In the genomic region with DNA sequence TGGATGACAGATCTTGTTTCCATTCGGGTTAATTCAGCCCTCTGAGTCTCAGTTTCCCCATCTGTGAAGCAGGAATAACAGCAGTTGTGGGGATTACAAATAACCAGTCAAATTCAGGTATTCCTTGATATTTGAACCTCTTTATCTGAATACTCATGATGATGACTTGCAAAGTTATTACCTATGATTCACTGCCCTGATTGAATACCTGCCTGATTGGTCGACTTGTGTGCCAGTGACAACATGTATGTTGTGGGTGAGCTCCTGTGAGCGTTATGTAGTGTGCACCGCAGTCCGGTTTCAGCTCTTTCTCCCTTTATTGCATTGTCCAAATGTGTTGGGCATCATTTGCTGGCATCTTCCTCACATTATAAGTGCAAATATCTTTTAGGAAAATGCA, we compare ENCODE assay signal across 32 cellular contexts. TPM values are rescaled to one million over a fixed set of nuclear protein-coding genes. Genes with fewer than 3 reads are reported as not detected.
DNase-seq lines count a peak whose midpoint lies in the region; ATAC-seq, FAIRE-seq and TF ChIP-seq lines count a peak whose summit lies in the region.
"Had no signal": no experiment of that assay in that cellular context is flagged by ENCODE, and none has a peak within 500 bp of the region (broad histone marks: within the 10 kb centered on the region; RNA-seq: fewer than 3 reads in every experiment).

No MANE protein-coding gene starts in this region.

- no peak for TF ChIP-seq RAD21 in A549 (conservative IDR thresholded peaks at IDR 0.05 in 1 of 2, IDR thresholded peaks at IDR 0.05 in 1 of 2)

- TF ChIP-seq EP300 in A549 (IDR thresholded peaks at IDR 0.05), result no peak

- DNase-seq in A549 (ENCODE audit: low read depth in 1 of 2, low spot score in 1 of 2), result no peak
- peak; percentile 74 for DNase-seq in RWPE1 (ENCODE audit: low spot score)
- no peak for DNase-seq in esophagus squamous epithelium (lab: John Stamatoyannopoulos, UW)
- DNase-seq in NCI-H1417 treated with DMSO at 0.1 percent for 48 hours (lab: John Stamatoyannopoulos, UW), result no peak
- no peak for DNase-seq in activated CD8-positive, alpha-beta memory T cell treated with anti-CD3 and anti-CD28 coated beads, Interleukin-2, amount 50 U/mL, for 48 hours
- DNase-seq in activated CD4-positive, alpha-beta T cell treated with anti-CD3 and anti-CD28 coated beads, Interleukin-2, amount 50 U/mL, for 4 hours, result no peak
- DNase-seq: activated CD4-positive, alpha-beta T cell treated with anti-CD3 and anti-CD28 coated beads, Interleukin-2, amount 10 ng/mL, durations not matched to agents 7 days and 5 days; CD8-positive, alpha-beta memory T cell; cerebellar nuclear complex; foreskin melanocyte; GOT3; hippocampal formation; mucosa of descending colon; NCI-H1417; NCI-H2081 treated with DMSO at 0.1 percent for 48 hours; NK-92 treated with Interleukin-12 subunit alpha and Interleukin-12 subunit beta, amount 100 ng/mL, for 24 hours; spleen; stimulated activated CD4-positive, alpha-beta T cell treated with anti-CD3 and anti-CD28 coated beads, Interleukin-4, amount 100 ng/mL, for 1 hour; stimulated activated naive CD4-positive, alpha-beta T cell; T-helper 17 cell; testis; uterus had no signal

- no peak for FAIRE-seq in A549 (lab: Jason Lieb, UNC)
- FAIRE-seq: A204.1, G401.6 had no signal

- WGBS in A549 (ENCODE audit: missing lambda C conversion rate), result 62% methylated on average over 5 of the region's 5 CpGs
- WGBS in esophagus squamous epithelium, 2 donors, result 32 to 35% methylated on average over 5 of the region's 5 CpGs

- H3K4me3 ChIP-seq in A549, result no peak overlapping the region
- H3K4me3 ChIP-seq in esophagus squamous epithelium, result no peak overlapping the region
- H3K4me3 ChIP-seq: mucosa of descending colon, right atrium auricular region, spleen, testis, uterus had no signal

- peaks cover 22% of the 10 kb centered on the region for H3K4me1 ChIP-seq in A549
- H3K4me1 ChIP-seq in esophagus squamous epithelium, result peaks cover 0 to 46% (median 9%) of the 10 kb centered on the region in 3 donors
- H3K4me1 ChIP-seq: right atrium auricular region, uterus had no signal

- H3K36me3 ChIP-seq in esophagus squamous epithelium, result no peaks in the 10 kb centered on the region
- H3K36me3 ChIP-seq: right atrium auricular region, spleen, uterus had no signal

- H3K9me3 ChIP-seq in A549, result no peaks in the 10 kb centered on the region
- H3K9me3 ChIP-seq in esophagus squamous epithelium, result no peaks in the 10 kb centered on the region
- H3K9me3 ChIP-seq: mucosa of descending colon, right atrium auricular region, spleen, testis, uterus had no signal

- peak overlapping the region; percentile 55 for H3K4me2 ChIP-seq in A549

- TF ChIP-seq POLR2A in A549 (IDR thresholded peaks at IDR 0.05; ENCODE audit: low read length) (no peak), esophagus squamous epithelium (IDR thresholded peaks at IDR 0.05) (no peak)

- TF ChIP-seq CTCF in A549 (IDR thresholded peaks at IDR 0.05) (no peak), RWPE1 (conservative IDR thresholded peaks at IDR 0.05; ENCODE audit: low read depth) (no peak), esophagus squamous epithelium (IDR thresholded peaks at IDR 0.05) (no peak)

- ATAC-seq in A549 (no peak), HG02885 (IDR thresholded peaks at IDR 0.05; ENCODE audit: poor library complexity, unreplicated experiment) (peak; percentile 3), HG02840 (IDR thresholded peaks at IDR 0.05; ENCODE audit: low FRiP score, unreplicated experiment) (no peak)
- ATAC-seq: T-helper 17 cell had no signal

- intact Hi-C loops in esophagus squamous epithelium (cut with DNase I), result no loop called here

- POLR2A ChIA-PET in A549 (lab: Yijun Ruan, JAX), result no interaction called here
- POLR2A ChIA-PET in RWPE1 (lab: Yijun Ruan, JAX; ENCODE audit: low non-redundant PET), result no interaction called here

- no peaks in the 10 kb centered on the region for H3K27me3 ChIP-seq in esophagus squamous epithelium
- H3K27me3 ChIP-seq: right atrium auricular region, testis, uterus had no signal

- H3K27ac ChIP-seq in A549 (no peak overlapping the region), RWPE1 (peak overlapping the region; percentile 73), esophagus squamous epithelium (peak overlapping the region in 3 of 4 donors; percentile 25 to 74 (median 66))
- H3K27ac ChIP-seq: right atrium auricular region, spleen, testis, uterus had no signal

- CTCF ChIA-PET in A549 (lab: Yijun Ruan, JAX) (interaction anchor here (0.6 to 1.0 kb wide), 5 partner anchors 10 to 1850 kb away, joined by 3 to 5 read pairs (median 4); no protein-coding TSS in a partner anchor), RWPE1 (lab: Yijun Ruan, JAX) (interaction anchor here (0.6 to 0.9 kb wide), 3 partner anchors 14 to 703 kb away, joined by 3 to 4 read pairs (median 4); no protein-coding TSS in a partner anchor)

TF ChIP-seq in A549, 52 proteins besides CTCF, POLR2A, EP300 and RAD21:
- TF ChIP-seq FOSL2 (IDR thresholded peaks at IDR 0.05) (no peak), FOSL2 (CRISPR knock-in tag; IDR thresholded peaks at IDR 0.05) (no peak), CHD4 (IDR thresholded peaks at IDR 0.05; ENCODE audit: borderline replicate concordance) (no peak), SREBF2 (IDR thresholded peaks at IDR 0.05) (no peak), TP53 (CRISPR knock-in tag; IDR thresholded peaks at IDR 0.05) (no peak), ATOH8 (CRISPR knock-in tag; IDR thresholded peaks at IDR 0.05; ENCODE audit: low read depth) (no peak), ZFP36 (IDR thresholded peaks at IDR 0.05; ENCODE audit: borderline replicate concordance, partially characterized antibody) (no peak), ZNF302 (CRISPR knock-in tag; IDR thresholded peaks at IDR 0.05) (no peak), RFX5 (IDR thresholded peaks at IDR 0.05) (no peak), NR3C1 (IDR thresholded peaks at IDR 0.05) (no peak), FOSB (CRISPR knock-in tag; IDR thresholded peaks at IDR 0.05) (no peak), RCOR1 (IDR thresholded peaks at IDR 0.05; ENCODE audit: low read depth, low read length) (no peak), ZC3H11A (IDR thresholded peaks at IDR 0.05) (no peak), POLR2AphosphoS2 (conservative IDR thresholded peaks at IDR 0.05; ENCODE audit: low read length) (no peak), NFE2L2 (conservative IDR thresholded peaks at IDR 0.05; ENCODE audit: low read length) (no peak)

RNA-seq across cellular contexts. Expression of gene TMEM61, which starts 9.5 kb away (rescaled TPM):
- polyA plus RNA-seq in A549 (2011; rRNA removed) (0.06 and 0.15 TPM in 2 replicates), A549 (2017; fragmentation: RNase III; extraction: RNeasy Plus Mini Kit Qiagen cat#74134 plus additional on column Dnase treatment) (0.10 to 0.12 TPM in 2 of 3 replicates, not detected in the other)
- polyA plus RNA-seq in A549 (2012; cell fraction: cytosol; rRNA removed), result 0.05 TPM in 2 replicates
- 0.06 TPM in 1 of 2 replicates, not detected in the other for polyA plus RNA-seq in A549 (2012; cell fraction: nucleus; rRNA removed)
- polyA minus RNA-seq in A549 (2011; rRNA and poly(A)+ RNA removed), result not detected in 2 replicates
- 1 to 10 TPM in 2 of 4 donors, under 1 TPM in 1, not detected in 1; 0.95 to 2.3 (median 1.0) TPM for total RNA-seq in esophagus squamous epithelium
- total RNA-seq: activated CD4-positive, alpha-beta T cell treated with anti-CD3 and anti-CD28 coated beads, Interleukin-2, amount 10 ng/mL, durations not matched to agents 7 days and 5 days; activated T-helper 17 cell treated with anti-CD3 and anti-CD28 coated beads, Interleukin-2, amount 50 U/mL, for 72 hours; CD8-positive, alpha-beta memory T cell; NCI-H460; osteocyte; right atrium auricular region; RPMI7951; T-helper 17 cell had no signal
- polyA plus RNA-seq: CD8-positive, alpha-beta memory T cell had no signal

RNA-seq across cellular contexts. Expression of gene BSND, which starts 27.8 kb away (rescaled TPM):
- polyA plus RNA-seq in A549 (2011; rRNA removed) (not detected in 2 replicates), A549 (2017; fragmentation: RNase III; extraction: RNeasy Plus Mini Kit Qiagen cat#74134 plus additional on column Dnase treatment) (not detected in 3 replicates)
- polyA plus RNA-seq in A549 (2012; cell fraction: cytosol; rRNA removed), result not detected in 2 replicates
- not detected in 2 replicates for polyA plus RNA-seq in A549 (2012; cell fraction: nucleus; rRNA removed)
- polyA minus RNA-seq in A549 (2011; rRNA and poly(A)+ RNA removed), result not detected in 2 replicates
- total RNA-seq in esophagus squamous epithelium, result not detected
- total RNA-seq: CD8-positive, alpha-beta memory T cell; lower leg skin; mucosa of descending colon; NCI-H460; osteocyte; right atrium auricular region; RPMI7951; uterus had no signal
- polyA plus RNA-seq: CD8-positive, alpha-beta memory T cell had no signal

Comparison
In these comparisons a context has a peak if more than half of its experiments do, and no peak if none do; other contexts are left out.
1. H3K27ac ChIP-seq: peak in RWPE1 (single experiment) and esophagus squamous epithelium (3 of 4); none in A549 (0 of 2).